8 cellular contexts compared by ENCODE assay signal in the genomic region with DNA sequence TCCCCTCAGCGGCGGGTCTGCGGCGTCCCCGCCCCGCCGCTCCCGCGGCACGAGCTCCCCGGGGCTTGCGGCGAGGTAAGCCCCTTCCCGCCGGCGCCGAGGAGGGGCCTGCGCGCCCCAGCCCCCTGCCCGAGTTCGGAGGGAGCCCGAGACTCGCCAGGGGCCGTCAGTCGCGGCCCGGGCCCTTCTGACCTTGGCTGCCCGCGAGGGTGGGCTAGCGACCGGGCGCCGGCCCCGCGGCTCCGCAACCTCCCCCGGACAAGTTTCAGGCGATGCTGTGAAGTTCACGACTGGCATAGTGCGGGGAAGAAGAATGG. TPM values are rescaled to one million over a fixed set of nuclear protein-coding genes. Genes with fewer than 3 reads are reported as not detected.
DNase-seq lines count a peak whose midpoint lies in the region; ATAC-seq and TF ChIP-seq lines count a peak whose summit lies in the region.

No MANE protein-coding gene starts in this region.

- peak overlapping the region; percentile 96 for H3K4me3 Mint-ChIP-seq in T-helper 17 cell

- TF ChIP-seq POLR2A in gastrocnemius medialis (IDR thresholded peaks at IDR 0.05): no peak

- peak; percentile 29 for DNase-seq in activated CD4-positive, CD25-positive, alpha-beta regulatory T cell treated with anti-CD3 and anti-CD28 coated beads, Interleukin-2, amount 50 U/mL, for 72 hours
- no peak for DNase-seq in T-helper 17 cell
- no peak for DNase-seq in foreskin keratinocyte
- no peak for DNase-seq in gastrocnemius medialis
- DNase-seq in GM13976 (ENCODE audit: low spot score): no peak
- no peak for DNase-seq in NCI-H128 (lab: John Stamatoyannopoulos, UW; ENCODE audit: unreplicated experiment)

- TF ChIP-seq CTCF in foreskin keratinocyte (conservative IDR thresholded peaks at IDR 0.05) (no peak), gastrocnemius medialis (IDR thresholded peaks at IDR 0.05 in 4 of 5, conservative IDR thresholded peaks at IDR 0.05 in 1 of 5) (no peak), GM13976 (IDR thresholded peaks at IDR 0.05; ENCODE audit: borderline replicate concordance, control extremely low read depth, extremely low read depth, insufficient read depth, missing control alignments) (no peak)

- no peaks in the 10 kb centered on the region for H3K4me1 ChIP-seq in foreskin keratinocyte
- H3K4me1 ChIP-seq in gastrocnemius medialis: peaks cover 0 to 4% of the 10 kb centered on the region in 2 donors

- no peaks in the 10 kb centered on the region for H3K36me3 Mint-ChIP-seq in T-helper 17 cell (ENCODE audit: low read depth)

- no peak for ATAC-seq in activated CD4-positive, CD25-positive, alpha-beta regulatory T cell treated with anti-CD3 and anti-CD28 coated beads, Interleukin-2, amount 50 U/mL, for 24 hours
- no peak for ATAC-seq in T-helper 17 cell
- ATAC-seq in foreskin keratinocyte: no peak
- peak in 1 of 2 donors; percentile 4 for ATAC-seq in gastrocnemius medialis
- no peak for ATAC-seq in HG02763 (IDR thresholded peaks at IDR 0.05; ENCODE audit: unreplicated experiment)

- peak overlapping the region; percentile 74 for H3K27ac ChIP-seq in foreskin keratinocyte
- H3K27ac ChIP-seq in gastrocnemius medialis: peak overlapping the region; percentile 82 to 86 (median 84)

- intact Hi-C loops in gastrocnemius medialis (cut with DNase I; ENCODE audit: low total_unique reads): loop anchor here (10.0 kb wide), 1 partner anchor 559 kb away; a partner anchor contains a TSS

- peak overlapping the region; percentile 71 to 93 (median 80) for H3K4me3 ChIP-seq in gastrocnemius medialis

- no peaks in the 10 kb centered on the region for H3K27me3 Mint-ChIP-seq in T-helper 17 cell

- peaks cover 8% of the 10 kb centered on the region for H3K4me1 Mint-ChIP-seq in T-helper 17 cell

- H3K27ac Mint-ChIP-seq in T-helper 17 cell: peak overlapping the region; percentile 86

- in situ Hi-C loops in gastrocnemius medialis (cut with MboI; ENCODE audit: low sequenced_read_pairs in 4 of 4): no loop called here
- in situ Hi-C loops in GM13976 (cut with MboI; ENCODE audit: low sequenced_read_pairs, unreplicated experiment): loop anchor here (10.0 kb wide), 1 partner anchor 469 kb away; no protein-coding TSS in a partner anchor

- H3K36me3 ChIP-seq in gastrocnemius medialis: no peaks in the 10 kb centered on the region

- H3K27me3 ChIP-seq in foreskin keratinocyte (no peaks in the 10 kb centered on the region), gastrocnemius medialis (no peaks in the 10 kb centered on the region)

- H3K9me3 ChIP-seq in T-helper 17 cell (ENCODE audit: control insufficient read depth, low read length, poor library complexity, severe bottlenecking): no peaks in the 10 kb centered on the region
- no peaks in the 10 kb centered on the region for H3K9me3 ChIP-seq in gastrocnemius medialis

RNA-seq across cellular contexts. Expression of a gene that starts 0.6 kb away (rescaled TPM):
- total RNA-seq in T-helper 17 cell: 1 to 10 TPM; 2.9 to 3.6 TPM
- total RNA-seq in foreskin keratinocyte: 2.7 and 3.2 TPM in 2 replicates
- 0.26 and 0.27 TPM in 2 replicates for polyA plus RNA-seq in foreskin keratinocyte
- 1 to 10 TPM; 1.5 to 3.0 (median 2.8) TPM for total RNA-seq in gastrocnemius medialis
